ENCODE assay signal across 20 cellular contexts in genomic region chr6:5478380-5478779, GRCh38.
"Had no signal": no experiment of that assay in that cellular context is flagged by ENCODE, and none has a peak within 500 bp of the region (broad histone marks: within the 10 kb centered on the region; RNA-seq: fewer than 3 reads in every experiment).

No MANE protein-coding gene starts in this region.

- H3K36me3 Mint-ChIP-seq: stimulated activated effector memory CD8-positive, alpha-beta T cell treated with anti-CD3 and anti-CD28 coated beads, Interleukin-12 subunit alpha, Interleukin-12 subunit beta, amount 100 ng/mL, for 72 hours had no signal

- H3K4me1 ChIP-seq: psoas muscle, right lobe of liver, tibial artery, upper lobe of right lung had no signal

- H3K9me3 ChIP-seq: esophagus muscularis mucosa, gastrocnemius medialis, heart right ventricle, psoas muscle, right lobe of liver, tibial artery, upper lobe of right lung, vagina had no signal

- H3K36me3 ChIP-seq: esophagus muscularis mucosa, gastrocnemius medialis, heart right ventricle, right lobe of liver, tibial artery, upper lobe of right lung, vagina had no signal

- H3K4me3 ChIP-seq: esophagus muscularis mucosa, gastrocnemius medialis, heart right ventricle, psoas muscle, right lobe of liver, tibial artery, upper lobe of right lung, vagina had no signal

- H3K4me3 Mint-ChIP-seq: naive thymus-derived CD4-positive, alpha-beta T cell; nephron progenitor cell; stimulated activated effector memory CD8-positive, alpha-beta T cell treated with anti-CD3 and anti-CD28 coated beads, Interleukin-12 subunit alpha, Interleukin-12 subunit beta, amount 100 ng/mL, for 72 hours had no signal

- H3K27me3 Mint-ChIP-seq: naive thymus-derived CD4-positive, alpha-beta T cell had no signal

- H3K9me3 Mint-ChIP-seq: nephron progenitor cell; stimulated activated effector memory CD8-positive, alpha-beta T cell treated with anti-CD3 and anti-CD28 coated beads, Interleukin-12 subunit alpha, Interleukin-12 subunit beta, amount 100 ng/mL, for 72 hours had no signal

- DNase-seq: effector memory CD4-positive, alpha-beta T cell; gastrocnemius medialis; heart right ventricle; islet precursor cell; mammary epithelial cell; naive thymus-derived CD4-positive, alpha-beta T cell; nephron progenitor cell; psoas muscle; retina; right lobe of liver; stimulated activated CD4-positive, alpha-beta T cell treated with anti-CD3 and anti-CD28 coated beads, Interleukin-4, amount 100 ng/mL, for 1 hour; stimulated activated CD8-positive, alpha-beta memory T cell treated with anti-CD3 and anti-CD28 coated beads, Interleukin-4, amount 100 ng/mL, for 48 hours; stimulated activated naive CD8-positive, alpha-beta T cell treated with anti-CD3 and anti-CD28 coated beads, Interleukin-15, Interleukin-2, amounts not matched to agents 100 U/mL and 50 U/mL, for 24 hours; tibial artery; upper lobe of right lung had no signal

- H3K4me1 Mint-ChIP-seq: stimulated activated effector memory CD8-positive, alpha-beta T cell treated with anti-CD3 and anti-CD28 coated beads, Interleukin-12 subunit alpha, Interleukin-12 subunit beta, amount 100 ng/mL, for 72 hours had no signal

- H3K27me3 ChIP-seq: esophagus muscularis mucosa, gastrocnemius medialis, heart right ventricle, right lobe of liver, tibial artery, upper lobe of right lung, vagina had no signal

- H3K27ac ChIP-seq: epithelial cell of prostate, esophagus muscularis mucosa, gastrocnemius medialis, heart right ventricle, psoas muscle, right lobe of liver, tibial artery, upper lobe of right lung, vagina had no signal

- H3K27ac Mint-ChIP-seq: naive thymus-derived CD4-positive, alpha-beta T cell; stimulated activated effector memory CD8-positive, alpha-beta T cell treated with anti-CD3 and anti-CD28 coated beads, Interleukin-12 subunit alpha, Interleukin-12 subunit beta, amount 100 ng/mL, for 72 hours had no signal

- ATAC-seq: gastrocnemius medialis; heart right ventricle; left lobe of liver; naive thymus-derived CD4-positive, alpha-beta T cell; psoas muscle; right lobe of liver; stimulated activated effector memory CD8-positive, alpha-beta T cell treated with anti-CD3 and anti-CD28 coated beads, Interleukin-12 subunit alpha, Interleukin-12 subunit beta, amount 100 ng/mL, for 72 hours; stimulated activated naive CD8-positive, alpha-beta T cell treated with anti-CD3 and anti-CD28 coated beads, Interleukin-15, Interleukin-2, amounts not matched to agents 100 U/mL and 50 U/mL, for 24 hours; upper lobe of right lung had no signal
